ENCODE assay signal across 9 cellular contexts in genomic region chr3:183178512-183178832, GRCh38. TPM values are rescaled to one million over a fixed set of nuclear protein-coding genes. Genes with fewer than 3 reads are reported as not detected.
A peak's percentile ranks its signal among the peaks of the same experiment; 100 is the strongest.
DNase-seq lines count a peak whose midpoint lies in the region; ATAC-seq and TF ChIP-seq lines count a peak whose summit lies in the region.
"Had no signal": no experiment of that assay in that cellular context is flagged by ENCODE, and none has a peak within 500 bp of the region (broad histone marks: within the 10 kb centered on the region; RNA-seq: fewer than 3 reads in every experiment).

No MANE protein-coding gene starts in this region.

- no peaks in the 10 kb centered on the region for H3K36me3 ChIP-seq in cardiac muscle cell
- H3K36me3 ChIP-seq in muscle layer of colon (ENCODE audit: insufficient read depth, low read length) = no peaks in the 10 kb centered on the region
- no peaks in the 10 kb centered on the region for H3K36me3 ChIP-seq in urinary bladder (ENCODE audit: insufficient read depth)

- H3K4me3 Mint-ChIP-seq in central memory CD8-positive, alpha-beta T cell = peak overlapping the region; percentile 64

- H3K9ac ChIP-seq in muscle layer of colon (ENCODE audit: low read length) = no peak overlapping the region

- peak overlapping the region; percentile 44 for H3K4me3 ChIP-seq in cardiac muscle cell
- H3K4me3 ChIP-seq in muscle layer of colon (ENCODE audit: low read depth in 1 of 2, low read length in 2 of 2) = peak overlapping the region; percentile 56 to 61
- H3K4me3 ChIP-seq in urinary bladder (ENCODE audit: low read depth, low read length) = peak overlapping the region; percentile 48

- 6% methylated on average over 6 of the region's 6 CpGs for WGBS in urinary bladder

- no peak for TF ChIP-seq CTCF in cardiac muscle cell (IDR thresholded peaks at IDR 0.05; ENCODE audit: low read depth, low read length)

- H3K4me1 ChIP-seq in cardiac muscle cell (ENCODE audit: low read depth) (no peaks in the 10 kb centered on the region), muscle layer of colon (ENCODE audit: insufficient read depth, low read length) (no peaks in the 10 kb centered on the region), urinary bladder (ENCODE audit: insufficient read depth) (no peaks in the 10 kb centered on the region)

- ATAC-seq in Right ventricle myocardium inferior (no peak), HG03025 (IDR thresholded peaks at IDR 0.05; ENCODE audit: low FRiP score, unreplicated experiment) (no peak), GM18517 (IDR thresholded peaks at IDR 0.05; ENCODE audit: unreplicated experiment) (no peak), HG02798 (IDR thresholded peaks at IDR 0.05; ENCODE audit: poor library complexity, unreplicated experiment) (no peak)
- no peak for ATAC-seq in central memory CD8-positive, alpha-beta T cell (replicated peaks; ENCODE audit: extremely low read depth, poor library complexity, severe bottlenecking)

- no peak overlapping the region for H3K27ac ChIP-seq in cardiac muscle cell
- H3K27ac ChIP-seq in muscle layer of colon (ENCODE audit: low read depth, low read length) = no peak overlapping the region
- no peak overlapping the region for H3K27ac ChIP-seq in urinary bladder (ENCODE audit: low read depth)

- H3K4me1 Mint-ChIP-seq in central memory CD8-positive, alpha-beta T cell = peaks cover 7% of the 10 kb centered on the region

- no peaks in the 10 kb centered on the region for H3K9me3 Mint-ChIP-seq in central memory CD8-positive, alpha-beta T cell

- no peak overlapping the region for H3K27ac Mint-ChIP-seq in central memory CD8-positive, alpha-beta T cell (ENCODE audit: low read depth)

- peaks cover 26% of the 10 kb centered on the region for H3K27me3 ChIP-seq in cardiac muscle cell
- peaks cover 6 to 44% of the 10 kb centered on the region in 2 donors for H3K27me3 ChIP-seq in muscle layer of colon (ENCODE audit: control insufficient read depth in 1 of 2, insufficient read depth in 2 of 2, low read length in 2 of 2)

- DNase-seq in cardiac muscle cell (ENCODE audit: low read depth in 1 of 2, low spot score in 1 of 2) (no peak), Right ventricle myocardium inferior (ENCODE audit: missing footprints) (no peak)
- no peak for DNase-seq in central memory CD8-positive, alpha-beta T cell (ENCODE audit: low spot score in 2 of 2)
- DNase-seq: DMS79 treated with DMSO at 0.1 percent for 48 hours had no signal

- peaks cover 5% of the 10 kb centered on the region for H3K36me3 Mint-ChIP-seq in central memory CD8-positive, alpha-beta T cell (ENCODE audit: insufficient read depth)

- peaks cover 57% of the 10 kb centered on the region for H3K27me3 Mint-ChIP-seq in central memory CD8-positive, alpha-beta T cell

- H3K9me3 ChIP-seq in cardiac muscle cell (ENCODE audit: low read depth) (no peaks in the 10 kb centered on the region), muscle layer of colon (ENCODE audit: low read length) (no peaks in the 10 kb centered on the region)

- intact Hi-C loops in Right ventricle myocardium inferior (cut with DNase I) = no loop called here

RNA-seq across cellular contexts. Expression of gene LAMP3, which starts 15.9 kb away (rescaled TPM):
- total RNA-seq in cardiac muscle cell = 0.12 TPM in 1 of 2 replicates, not detected in the other
- polyA plus RNA-seq in cardiac muscle cell = not detected in 2 replicates
- not detected for total RNA-seq in Right ventricle myocardium inferior
- total RNA-seq in urinary bladder = 0.53 TPM
- polyA plus RNA-seq in urinary bladder = 0.39 TPM
